Comparison of ENCODE assay signal across 9 cellular contexts in genomic region chr2:233331536-233331935, GRCh38. TPM values are rescaled to one million over a fixed set of nuclear protein-coding genes. Genes with fewer than 3 reads are reported as not detected.
DNase-seq lines count a peak whose midpoint lies in the region; ATAC-seq lines count a peak whose summit lies in the region.
"Had no signal": no experiment of that assay in that cellular context is flagged by ENCODE, and none has a peak within 500 bp of the region (broad histone marks: within the 10 kb centered on the region; RNA-seq: fewer than 3 reads in every experiment).

No MANE protein-coding gene starts in this region.

- DNase-seq in UCSD-AML1 (lab: John Stamatoyannopoulos, UW; ENCODE audit: unreplicated experiment) (peak; percentile 89), caudate nucleus (lab: John Stamatoyannopoulos, UW) (peak in 16 of 61 donors; percentile 11 to 56 (median 26)), sciatic nerve (ENCODE audit: low spot score) (peak; percentile 64), HK-2 (ENCODE audit: unreplicated experiment) (no peak), DMS153 treated with DMSO at 0.1 percent for 48 hours (lab: John Stamatoyannopoulos, UW; ENCODE audit: unreplicated experiment) (no peak), SHP77 (lab: John Stamatoyannopoulos, UW) (no peak)

- ATAC-seq in GM19025 (IDR thresholded peaks at IDR 0.05; ENCODE audit: low read depth, unreplicated experiment) (peak; percentile 71), HG03135 (IDR thresholded peaks at IDR 0.05; ENCODE audit: unreplicated experiment) (peak; percentile 85), sciatic nerve (peak; percentile 90)

- peak overlapping the region; percentile 54 for H3K27ac ChIP-seq in caudate nucleus (ENCODE audit: low read depth, low read length)

- intact Hi-C loops in sciatic nerve (cut with DNase I), result no loop called here

RNA-seq across cellular contexts. Expression of gene DGKD, which starts 22.8 kb away (rescaled TPM):
- 35.8 TPM for total RNA-seq in sciatic nerve

RNA-seq across cellular contexts. Expression of gene SAG, which starts 23.9 kb away (rescaled TPM):
- not detected for total RNA-seq in sciatic nerve
- total RNA-seq: NCI-H460 had no signal

Comparison
In these comparisons a context has a peak if more than half of its experiments do, and no peak if none do; other contexts are left out.
1. DNase-seq: peak in UCSD-AML1 (single experiment) and sciatic nerve (single experiment); none in HK-2 (single experiment), DMS153 treated with DMSO at 0.1 percent for 48 hours (single experiment) and SHP77 (0 of 2).
2. Peak in every context shown above with its lines, with median percentiles within 50 percentile points of each other: ATAC-seq.